In the genomic region with DNA sequence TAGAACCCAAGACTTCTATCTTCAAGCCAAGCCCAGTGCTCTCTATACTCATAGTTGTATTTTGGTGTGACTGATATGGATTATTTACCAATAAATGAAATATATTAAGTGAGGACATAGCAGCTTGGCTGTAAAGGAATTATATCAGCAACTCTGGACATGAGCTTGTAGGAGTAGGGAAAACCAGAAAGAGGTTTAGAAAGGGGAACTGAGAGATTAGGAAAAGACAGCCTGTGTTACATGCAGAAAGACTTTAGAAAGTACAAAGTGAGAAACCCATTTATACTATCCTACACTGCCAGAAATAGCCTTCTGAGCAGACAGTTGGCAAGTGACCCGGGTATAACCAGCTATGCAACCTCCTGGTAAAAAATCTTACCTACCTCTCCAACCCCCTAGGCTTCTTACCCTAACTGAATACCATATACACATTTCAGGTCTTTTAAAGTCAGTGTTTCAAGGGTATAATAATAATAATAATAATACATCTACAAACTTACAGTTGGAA, we compare ENCODE assay signal across 13 cellular contexts.
"Had no signal": no experiment of that assay in that cellular context is flagged by ENCODE, and none has a peak within 500 bp of the region (broad histone marks: within the 10 kb centered on the region; RNA-seq: fewer than 3 reads in every experiment).

No MANE protein-coding gene starts in this region.

- H3K27ac ChIP-seq: esophagus squamous epithelium, left lung, ovary, upper lobe of right lung had no signal

- H3K9me3 ChIP-seq: esophagus squamous epithelium, left lung, ovary, upper lobe of right lung had no signal

- H3K27me3 Mint-ChIP-seq: stimulated activated naive CD8-positive, alpha-beta T cell treated with anti-CD3 and anti-CD28 coated beads, Interleukin-15, Interleukin-2, amounts not matched to agents 100 ng/mL and 50 ng/mL, for 24 hours had no signal

- H3K36me3 ChIP-seq: esophagus squamous epithelium, left lung, ovary, upper lobe of right lung had no signal

- H3K27ac Mint-ChIP-seq: stimulated activated naive CD8-positive, alpha-beta T cell treated with anti-CD3 and anti-CD28 coated beads, Interleukin-15, Interleukin-2, amounts not matched to agents 100 ng/mL and 50 ng/mL, for 24 hours had no signal

- H3K4me3 Mint-ChIP-seq: neural crest cell; stimulated activated naive CD8-positive, alpha-beta T cell treated with anti-CD3 and anti-CD28 coated beads, Interleukin-15, Interleukin-2, amounts not matched to agents 100 ng/mL and 50 ng/mL, for 24 hours had no signal

- H3K27me3 ChIP-seq: esophagus squamous epithelium, left lung, ovary, upper lobe of right lung had no signal

- H3K4me3 ChIP-seq: esophagus squamous epithelium, left lung, ovary, upper lobe of right lung had no signal

- DNase-seq: activated CD4-positive, alpha-beta T cell treated with anti-CD3 and anti-CD28 coated beads for 48 hours; activated gamma-delta T cell treated with Interleukin-2 at 50 U/mL for 16 hours; activated T-cell treated with anti-CD3 and anti-CD28 coated beads, Interleukin-2, amount 50 U/mL, for 1 hour; esophagus squamous epithelium; foreskin fibroblast; head of caudate nucleus; islet precursor cell; left lung; ovary; stimulated activated CD4-positive, alpha-beta T cell treated with anti-CD3 and anti-CD28 coated beads, Interleukin-2, amount 100 ng/mL, for 48 hours; upper lobe of right lung had no signal

- ATAC-seq: left lung, upper lobe of right lung had no signal

- H3K9me3 Mint-ChIP-seq: neural crest cell; stimulated activated naive CD8-positive, alpha-beta T cell treated with anti-CD3 and anti-CD28 coated beads, Interleukin-15, Interleukin-2, amounts not matched to agents 100 ng/mL and 50 ng/mL, for 24 hours had no signal
